26 cellular contexts compared by ENCODE assay signal in genomic region chr5:80665057-80665456, GRCh38.
"Had no signal": no experiment of that assay in that cellular context is flagged by ENCODE, and none has a peak within 500 bp of the region (broad histone marks: within the 10 kb centered on the region; RNA-seq: fewer than 3 reads in every experiment).

No MANE protein-coding gene starts in this region.

- H3K4me2 ChIP-seq: neural progenitor cell had no signal

- H3K27ac ChIP-seq: neural progenitor cell, ovary, parathyroid adenoma, psoas muscle, right lobe of liver, sigmoid colon, stomach, suprapubic skin, testis, tibial artery, transverse colon, upper lobe of right lung, uterus had no signal

- H3K36me3 ChIP-seq: ovary, uterus had no signal

- H3K27me3 ChIP-seq: neural progenitor cell, ovary, right lobe of liver, sigmoid colon, stomach, suprapubic skin, testis, tibial artery, transverse colon, upper lobe of right lung, uterus had no signal

- H2AFZ ChIP-seq: neural progenitor cell, parathyroid adenoma had no signal

- DNase-seq: natural killer cell; occipital lobe; ovary; posterior cingulate gyrus; psoas muscle; right cardiac atrium; right lobe of liver; sigmoid colon; small intestine; stimulated activated CD4-positive, alpha-beta T cell treated with anti-CD3 and anti-CD28 coated beads, Interleukin-15, amount 100 ng/mL, for 24 hours; stimulated activated CD4-positive, alpha-beta T cell treated with anti-CD3 and anti-CD28 coated beads, Interleukin-2, amount 100 ng/mL, for 24 hours; stimulated activated CD4-positive, alpha-beta T cell treated with anti-CD3 and anti-CD28 coated beads, Interleukin-2, amount 100 ng/mL, for 48 hours; stimulated activated CD4-positive, alpha-beta T cell treated with anti-CD3 and anti-CD28 coated beads, Interleukin-4, amount 100 ng/mL, for 24 hours; stimulated activated naive B cell treated with anti-CD40 and anti-IgM and Interleukin-4, amounts not matched to agents 10 μg/mL and 1 μg/mL and 100 μg/mL, for 72 hours; stimulated activated naive CD4-positive, alpha-beta T cell treated with Interleukin-2 at 50 U/mL for 16 hours; stomach; substantia nigra; testis; tibial artery; transverse colon; upper lobe of right lung; uterus had no signal

- H3K4me1 ChIP-seq: neural progenitor cell, parathyroid adenoma, psoas muscle, sigmoid colon, testis, tibial artery, upper lobe of right lung, uterus had no signal

- H3K4me3 ChIP-seq: neural progenitor cell, ovary, psoas muscle, right lobe of liver, sigmoid colon, stomach, suprapubic skin, testis, tibial artery, transverse colon, upper lobe of right lung, uterus had no signal

- H3K9me3 ChIP-seq: ovary, psoas muscle, right lobe of liver, sigmoid colon, stomach, suprapubic skin, testis, tibial artery, transverse colon, upper lobe of right lung, uterus had no signal

- ATAC-seq: natural killer cell; psoas muscle; right cardiac atrium; right lobe of liver; stimulated activated effector memory CD8-positive, alpha-beta T cell treated with anti-CD3 and anti-CD28 coated beads, Interleukin-12 subunit alpha, Interleukin-12 subunit beta, amount 100 ng/mL, for 72 hours; stimulated activated naive B cell treated with anti-CD40 and anti-IgM and Interleukin-4, amounts not matched to agents 10 μg/mL and 1 μg/mL and 100 μg/mL, for 72 hours; upper lobe of right lung had no signal

- FAIRE-seq: small intestine had no signal

- H3K9ac ChIP-seq: neural progenitor cell, parathyroid adenoma had no signal
